28 cellular contexts compared by ENCODE assay signal in the genomic region with DNA sequence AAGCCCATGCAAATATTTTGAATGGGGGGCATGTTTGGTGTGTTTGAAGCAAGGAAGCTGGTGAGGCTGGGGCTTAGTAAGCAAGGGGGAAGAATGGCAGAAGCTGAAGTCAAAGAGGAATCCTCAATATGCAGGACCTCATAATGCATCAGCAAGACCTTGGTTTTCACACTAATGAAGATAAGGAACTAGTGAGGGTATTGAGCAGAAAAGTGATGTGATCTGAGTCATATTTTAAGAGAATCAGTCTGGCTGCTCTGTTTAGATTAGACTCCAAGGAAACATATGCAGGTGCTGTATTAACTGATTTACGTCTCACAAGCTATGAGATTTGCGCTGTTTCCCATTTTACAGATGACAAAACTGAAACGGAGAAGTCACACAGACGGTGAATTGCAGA.
"Had no signal": no experiment of that assay in that cellular context is flagged by ENCODE, and none has a peak within 500 bp of the region (broad histone marks: within the 10 kb centered on the region; RNA-seq: fewer than 3 reads in every experiment).

No MANE protein-coding gene starts in this region.

- H3K27ac ChIP-seq: dorsolateral prefrontal cortex, hepatocyte, right atrium auricular region had no signal

- H3K27me3 ChIP-seq: gastroesophageal sphincter, hepatocyte, right atrium auricular region had no signal

- H3K4me1 Mint-ChIP-seq: activated CD4-positive, alpha-beta memory T cell treated with anti-CD3 and anti-CD28 coated beads, Interleukin-2, amount 10 ng/mL, durations not matched to agents 7 days and 5 days; activated CD4-positive, alpha-beta T cell treated with anti-CD3 and anti-CD28 coated beads, Interleukin-2, amount 10 ng/mL, durations not matched to agents 7 days and 5 days; activated naive CD4-positive, alpha-beta T cell treated with anti-CD3 and anti-CD28 coated beads, Interleukin-2, amount 10 ng/mL, durations not matched to agents 7 days and 5 days; activated naive CD8-positive, alpha-beta T cell treated with anti-CD3 and anti-CD28 coated beads, Interleukin-2, amount 10 ng/mL, durations not matched to agents 7 days and 5 days; naive B cell had no signal

- H3K4me3 Mint-ChIP-seq: activated CD4-positive, alpha-beta memory T cell treated with anti-CD3 and anti-CD28 coated beads, Interleukin-2, amount 10 ng/mL, durations not matched to agents 7 days and 5 days; activated CD4-positive, alpha-beta T cell treated with anti-CD3 and anti-CD28 coated beads, Interleukin-2, amount 10 ng/mL, durations not matched to agents 7 days and 5 days; activated naive CD4-positive, alpha-beta T cell treated with anti-CD3 and anti-CD28 coated beads, Interleukin-2, amount 10 ng/mL, durations not matched to agents 7 days and 5 days; activated naive CD8-positive, alpha-beta T cell treated with anti-CD3 and anti-CD28 coated beads, Interleukin-2, amount 10 ng/mL, durations not matched to agents 7 days and 5 days; activated T-cell treated with anti-CD3 and anti-CD28 coated beads, Interleukin-2, amount 50 U/mL, for 24 hours; effector memory CD8-positive, alpha-beta T cell; mesothelial cell of epicardium; naive B cell; WTC11 had no signal

- H2AFZ ChIP-seq: hepatocyte had no signal

- H3K36me3 ChIP-seq: gastroesophageal sphincter, right atrium auricular region had no signal

- H3K36me3 Mint-ChIP-seq: activated naive CD4-positive, alpha-beta T cell treated with anti-CD3 and anti-CD28 coated beads, Interleukin-2, amount 10 ng/mL, durations not matched to agents 7 days and 5 days; activated naive CD8-positive, alpha-beta T cell treated with anti-CD3 and anti-CD28 coated beads, Interleukin-2, amount 10 ng/mL, durations not matched to agents 7 days and 5 days; mesothelial cell of epicardium; naive B cell; WTC11 had no signal

- H3K4me2 ChIP-seq: hepatocyte, smooth muscle cell had no signal

- H3K9me3 ChIP-seq: gastroesophageal sphincter, right atrium auricular region had no signal

- H3K4me3 ChIP-seq: coronary artery, dorsolateral prefrontal cortex, gastroesophageal sphincter, hepatocyte, right atrium auricular region, smooth muscle cell had no signal

- H3K79me2 ChIP-seq: hepatocyte had no signal

- FAIRE-seq: keratinocyte, urothelium cell line had no signal

- ATAC-seq: effector memory CD8-positive, alpha-beta T cell; gastroesophageal sphincter; left ventricle myocardium superior; WTC11 had no signal

- H3K9me3 Mint-ChIP-seq: activated CD4-positive, alpha-beta memory T cell treated with anti-CD3 and anti-CD28 coated beads, Interleukin-2, amount 10 ng/mL, durations not matched to agents 7 days and 5 days; activated CD4-positive, alpha-beta T cell treated with anti-CD3 and anti-CD28 coated beads, Interleukin-2, amount 10 ng/mL, durations not matched to agents 7 days and 5 days; activated naive CD4-positive, alpha-beta T cell treated with anti-CD3 and anti-CD28 coated beads, Interleukin-2, amount 10 ng/mL, durations not matched to agents 7 days and 5 days; activated naive CD8-positive, alpha-beta T cell treated with anti-CD3 and anti-CD28 coated beads, Interleukin-2, amount 10 ng/mL, durations not matched to agents 7 days and 5 days; activated T-cell treated with anti-CD3 and anti-CD28 coated beads, Interleukin-2, amount 50 U/mL, for 24 hours; effector memory CD8-positive, alpha-beta T cell; mesothelial cell of epicardium had no signal

- H3K27me3 Mint-ChIP-seq: activated CD4-positive, alpha-beta memory T cell treated with anti-CD3 and anti-CD28 coated beads, Interleukin-2, amount 10 ng/mL, durations not matched to agents 7 days and 5 days; naive B cell had no signal

- H3K27ac Mint-ChIP-seq: activated CD4-positive, alpha-beta memory T cell treated with anti-CD3 and anti-CD28 coated beads, Interleukin-2, amount 10 ng/mL, durations not matched to agents 7 days and 5 days; activated CD4-positive, alpha-beta T cell treated with anti-CD3 and anti-CD28 coated beads, Interleukin-2, amount 10 ng/mL, durations not matched to agents 7 days and 5 days; activated naive CD4-positive, alpha-beta T cell treated with anti-CD3 and anti-CD28 coated beads, Interleukin-2, amount 10 ng/mL, durations not matched to agents 7 days and 5 days; activated naive CD8-positive, alpha-beta T cell treated with anti-CD3 and anti-CD28 coated beads, Interleukin-2, amount 10 ng/mL, durations not matched to agents 7 days and 5 days; activated T-cell treated with anti-CD3 and anti-CD28 coated beads, Interleukin-2, amount 50 U/mL, for 24 hours; effector memory CD8-positive, alpha-beta T cell; mesothelial cell of epicardium; naive B cell; WTC11 had no signal

- DNase-seq: activated CD4-positive, alpha-beta memory T cell treated with anti-CD3 and anti-CD28 coated beads, Interleukin-2, amount 10 ng/mL, durations not matched to agents 7 days and 5 days; activated CD4-positive, alpha-beta T cell treated with anti-CD3 and anti-CD28 coated beads for 1 hour; activated CD4-positive, alpha-beta T cell treated with anti-CD3 and anti-CD28 coated beads, Interleukin-2, amount 10 ng/mL, durations not matched to agents 7 days and 5 days; activated CD8-positive, alpha-beta memory T cell treated with anti-CD3 and anti-CD28 coated beads, Interleukin-2, amount 50 U/mL, for 48 hours; activated gamma-delta T cell; activated naive CD4-positive, alpha-beta T cell treated with anti-CD3 and anti-CD28 coated beads, Interleukin-2, amount 10 ng/mL, durations not matched to agents 7 days and 5 days; activated naive CD8-positive, alpha-beta T cell treated with anti-CD3 and anti-CD28 coated beads, Interleukin-2, amount 10 ng/mL, durations not matched to agents 7 days and 5 days; activated T-cell treated with anti-CD3 and anti-CD28 coated beads, Interleukin-2, amount 50 U/mL, for 24 hours; amniotic stem cell; dorsolateral prefrontal cortex; effector memory CD8-positive, alpha-beta T cell; left cardiac atrium; left ventricle myocardium superior; naive B cell; nucleus accumbens; stimulated activated CD4-positive, alpha-beta T cell treated with anti-CD3 and anti-CD28 coated beads, Interleukin-15, amount 100 ng/mL, for 24 hours; stimulated activated CD4-positive, alpha-beta T cell treated with anti-CD3 and anti-CD28 coated beads, Interleukin-2, amount 100 ng/mL, for 24 hours; stimulated activated naive CD4-positive, alpha-beta T cell; T-helper 2 cell had no signal
